Comparison of ENCODE assay signal across 7 cellular contexts in the genomic region with DNA sequence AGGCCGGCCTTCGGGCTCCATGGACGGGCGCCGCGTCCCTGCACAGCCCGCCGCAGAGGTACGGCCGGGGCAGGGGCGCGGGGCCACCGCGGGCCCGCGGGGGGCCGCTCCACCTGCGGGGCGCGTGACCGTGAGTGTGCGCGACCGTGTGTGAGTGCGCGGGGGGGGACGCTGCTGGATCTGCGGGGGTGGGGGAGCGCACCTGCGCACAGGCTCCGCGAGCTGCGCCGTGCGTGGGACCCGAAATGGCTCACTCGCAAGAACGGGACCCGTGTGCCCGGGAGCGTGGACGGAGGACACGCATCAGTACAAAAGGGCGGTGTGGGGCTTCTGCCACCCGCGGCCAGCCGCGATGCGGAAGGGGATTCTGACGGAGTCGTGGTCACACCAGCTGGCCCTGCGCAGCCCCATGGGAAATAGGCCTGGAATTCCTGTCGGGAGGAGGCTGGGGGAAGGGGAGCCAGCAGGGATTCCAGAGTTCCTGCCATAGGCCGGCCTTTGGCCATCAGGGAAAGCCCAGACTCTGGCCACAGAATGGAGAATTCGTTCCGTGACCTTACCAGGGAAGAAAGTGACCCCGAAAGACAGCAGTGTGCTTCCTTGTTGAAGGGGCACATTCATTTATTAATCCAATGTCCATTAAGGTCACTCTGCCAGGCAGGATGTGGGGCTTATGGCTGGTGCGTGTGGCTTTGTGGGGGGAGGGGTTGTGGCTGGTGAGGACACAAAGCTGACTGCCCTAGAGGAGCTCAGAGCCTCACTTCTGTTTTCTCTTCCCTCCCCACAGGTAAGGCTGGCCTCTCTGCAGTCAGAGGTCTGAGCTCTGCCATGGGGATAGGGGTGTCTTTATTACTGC. TPM values are rescaled to one million over a fixed set of nuclear protein-coding genes. Genes with fewer than 3 reads are reported as not detected.
DNase-seq lines count a peak whose midpoint lies in the region; ATAC-seq and TF ChIP-seq lines count a peak whose summit lies in the region.

No MANE protein-coding gene starts in this region.

- H3K27ac ChIP-seq in HCT116 (ENCODE audit: low read depth, low read length): peak overlapping the region; percentile 98
- H3K27ac ChIP-seq in liver (ENCODE audit: low read depth in 1 of 2, low read length in 2 of 2): peak overlapping the region; percentile 98 to 99

- no peaks in the 10 kb centered on the region for H3K27me3 ChIP-seq in HCT116 (ENCODE audit: insufficient read depth, low read length)
- H3K27me3 ChIP-seq in liver (ENCODE audit: control insufficient read depth in 4 of 4, insufficient read depth in 4 of 4, low read length in 3 of 4): no peaks in the 10 kb centered on the region

- TF ChIP-seq CTCF in GM13976 (IDR thresholded peaks at IDR 0.05; ENCODE audit: borderline replicate concordance, control extremely low read depth, extremely low read depth, insufficient read depth, missing control alignments) (no peak), HCT116 (IDR thresholded peaks at IDR 0.05 in 2 of 3, conservative IDR thresholded peaks at IDR 0.05 in 1 of 3; ENCODE audit: borderline replicate concordance in 1 of 3, insufficient read depth in 1 of 3, low read depth in 2 of 3, low read length in 2 of 3) (no peak), liver (IDR thresholded peaks at IDR 0.05; ENCODE audit: low read depth, low read length, missing input control) (no peak)

- RAD21 ChIA-PET in HCT116 (lab: Charles Lee; ENCODE audit: low non-redundant PET in 1 of 2, low total read pairs in 2 of 2, uncharacterized antibody in 2 of 2, unreplicated experiment in 2 of 2): interaction anchor here (0.7 kb wide), 2 partner anchors 10 to 37 kb away, joined by 3 read pairs; a partner anchor contains a TSS

- peak overlapping the region; percentile 89 for H3K4me2 ChIP-seq in HCT116 (ENCODE audit: low read length)

- peaks cover 13 to 24% of the 10 kb centered on the region in 2 experiments for H3K4me1 ChIP-seq in HCT116 (ENCODE audit: control insufficient read depth in 1 of 2, insufficient read depth in 2 of 2, low read length in 2 of 2)
- peaks cover 4 to 46% (median 32%) of the 10 kb centered on the region in 4 donors for H3K4me1 ChIP-seq in liver (ENCODE audit: control insufficient read depth in 4 of 4, insufficient read depth in 4 of 4, low read length in 3 of 4)

- intact Hi-C loops in HCT116 (cut with micrococcal nuclease): loop anchor here (5.0 to 10.0 kb wide), 2 partner anchors 33 to 64 kb away; no protein-coding TSS in a partner anchor

- TF ChIP-seq RAD21 in HCT116 (IDR thresholded peaks at IDR 0.05; ENCODE audit: low read depth) (no peak), liver (IDR thresholded peaks at IDR 0.05) (peak; percentile 8 to 36)

- H2AFZ ChIP-seq in HCT116 (ENCODE audit: low read depth, low read length, poor library complexity, severe bottlenecking): no peak overlapping the region

- H3K9me3 ChIP-seq in HCT116 (ENCODE audit: control insufficient read depth in 1 of 2, insufficient read depth in 1 of 2, low read depth in 1 of 2, low read length in 2 of 2): no peaks in the 10 kb centered on the region
- no peaks in the 10 kb centered on the region for H3K9me3 ChIP-seq in liver (ENCODE audit: control insufficient read depth in 4 of 4, low read length in 3 of 4)

- CTCF ChIA-PET in HCT116 (lab: Charles Lee): no interaction called here

- H4K20me1 ChIP-seq in HCT116 (ENCODE audit: insufficient read depth): no peaks in the 10 kb centered on the region

- peaks cover 44% of the 10 kb centered on the region for H3K79me2 ChIP-seq in HCT116 (ENCODE audit: insufficient read depth, low read length)

- no peak for TF ChIP-seq POLR2A in HCT116 (IDR thresholded peaks at IDR 0.05; ENCODE audit: borderline replicate concordance, extremely low read depth, insufficient read depth, insufficient read length)

- H3K9ac ChIP-seq in HCT116 (ENCODE audit: low read length) (peak overlapping the region; percentile 89), liver (ENCODE audit: low read depth in 1 of 2, low read length in 2 of 2) (peak overlapping the region; percentile 90 to 95)

- POLR2A ChIA-PET in HCT116 (lab: Charles Lee): interaction anchor here (2.6 kb wide), 1 partner anchor 9 kb away, joined by 15 read pairs; no protein-coding TSS in a partner anchor

- ATAC-seq in HCT116: peak; percentile 63

- in situ Hi-C loops in GM13976 (cut with MboI; ENCODE audit: low sequenced_read_pairs, unreplicated experiment): no loop called here

- no peaks in the 10 kb centered on the region for H3K9me2 ChIP-seq in HCT116 (ENCODE audit: insufficient read depth)

- H3K36me3 ChIP-seq in HCT116 (ENCODE audit: control insufficient read depth in 1 of 2, insufficient read depth in 2 of 2, low read length in 2 of 2) (peaks cover 9 to 16% of the 10 kb centered on the region in 2 experiments; a peak in 3 of 4 replicates), liver (ENCODE audit: control insufficient read depth in 4 of 4, insufficient read depth in 3 of 4, low read depth in 1 of 4, low read length in 3 of 4) (peaks cover 6 to 17% (median 15%) of the 10 kb centered on the region in 4 donors)

- BruUV-seq in HCT116 (replicated peaks; lab: Mats Ljungman, UMichigan): no TSS peak

- WGBS in liver: 1% methylated on average over 58 of the region's 58 CpGs

- H3K4me3 ChIP-seq in HCT116 (replicated peaks in 1 of 2; ENCODE audit: low read depth in 1 of 2, low read length in 2 of 2): peak overlapping the region; percentile 76
- peak overlapping the region; percentile 76 to 97 (median 82) for H3K4me3 ChIP-seq in liver (ENCODE audit: low read depth in 1 of 3, low read length in 3 of 3)

- DNase-seq in GM13976 (ENCODE audit: low spot score): peak; percentile 67
- peak; percentile 24 for DNase-seq in HCT116 (ENCODE audit: low read depth, low spot score)
- DNase-seq in MV-4-11 (lab: John Stamatoyannopoulos, UW): peak; percentile 68
- DNase-seq in activated CD4-positive, CD25-positive, alpha-beta regulatory T cell treated with anti-CD3 and anti-CD28 coated beads, Interleukin-2, amount 50 U/mL, for 72 hours: peak; percentile 60
- peak; percentile 83 for DNase-seq in dermis blood vessel endothelial cell
- DNase-seq in stimulated activated CD8-positive, alpha-beta memory T cell treated with anti-CD3 and anti-CD28 coated beads, Interleukin-15, amount 100 ng/mL, for 24 hours (ENCODE audit: low read depth): peak; percentile 22

TF ChIP-seq in HCT116, 20 proteins besides CTCF, POLR2A, EP300 and RAD21 (continues in another document):
- TF ChIP-seq, protein P1, sequence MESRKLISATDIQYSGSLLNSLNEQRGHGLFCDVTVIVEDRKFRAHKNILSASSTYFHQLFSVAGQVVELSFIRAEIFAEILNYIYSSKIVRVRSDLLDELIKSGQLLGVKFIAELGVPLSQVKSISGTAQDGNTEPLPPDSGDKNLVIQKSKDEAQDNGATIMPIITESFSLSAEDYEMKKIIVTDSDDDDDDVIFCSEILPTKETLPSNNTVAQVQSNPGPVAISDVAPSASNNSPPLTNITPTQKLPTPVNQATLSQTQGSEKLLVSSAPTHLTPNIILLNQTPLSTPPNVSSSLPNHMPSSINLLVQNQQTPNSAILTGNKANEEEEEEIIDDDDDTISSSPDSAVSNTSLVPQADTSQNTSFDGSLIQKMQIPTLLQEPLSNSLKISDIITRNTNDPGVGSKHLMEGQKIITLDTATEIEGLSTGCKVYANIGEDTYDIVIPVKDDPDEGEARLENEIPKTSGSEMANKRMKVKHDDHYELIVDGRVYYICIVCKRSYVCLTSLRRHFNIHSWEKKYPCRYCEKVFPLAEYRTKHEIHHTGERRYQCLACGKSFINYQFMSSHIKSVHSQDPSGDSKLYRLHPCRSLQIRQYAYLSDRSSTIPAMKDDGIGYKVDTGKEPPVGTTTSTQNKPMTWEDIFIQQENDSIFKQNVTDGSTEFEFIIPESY (IDR thresholded peaks at IDR 0.05; ENCODE audit: extremely low read depth, insufficient replicate concordance, low read length): no peak
- no peak for TF ChIP-seq EZH2phosphoT487 (IDR thresholded peaks at IDR 0.05; ENCODE audit: borderline replicate concordance)

TF ChIP-seq in liver, 16 proteins besides CTCF, POLR2A, EP300 and RAD21 (continues in another document):
- peak; percentile 41 to 52 for TF ChIP-seq RXRA (IDR thresholded peaks at IDR 0.05)
- peak; percentile 38 for TF ChIP-seq NR2F2 (IDR thresholded peaks at IDR 0.05)
- peak; percentile 43 for TF ChIP-seq YY1 (IDR thresholded peaks at IDR 0.05)
- peak; percentile 29 for TF ChIP-seq TAF1 (conservative IDR thresholded peaks at IDR 0.05)
- no peak for TF ChIP-seq GABPA (IDR thresholded peaks at IDR 0.05 in 1 of 2, conservative IDR thresholded peaks at IDR 0.05 in 1 of 2)
- TF ChIP-seq, protein P2, sequence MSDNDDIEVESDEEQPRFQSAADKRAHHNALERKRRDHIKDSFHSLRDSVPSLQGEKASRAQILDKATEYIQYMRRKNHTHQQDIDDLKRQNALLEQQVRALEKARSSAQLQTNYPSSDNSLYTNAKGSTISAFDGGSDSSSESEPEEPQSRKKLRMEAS (IDR thresholded peaks at IDR 0.05): peak; percentile 34
- peak; percentile 31 to 33 for TF ChIP-seq HNF4A (conservative IDR thresholded peaks at IDR 0.05)
- peak; percentile 46 for TF ChIP-seq SP1 (IDR thresholded peaks at IDR 0.05)
- no peak for TF ChIP-seq HNF4G (IDR thresholded peaks at IDR 0.05)

RNA-seq across cellular contexts. Expression of a gene that starts 0.5 kb away (rescaled TPM):
- total RNA-seq in HCT116 (2021; ENCODE audit: unreplicated experiment): 106 TPM
- 75.0 and 81.3 TPM in 2 replicates for polyA plus RNA-seq in HCT116 (2012)
- total RNA-seq in dermis blood vessel endothelial cell: 83.9 and 124 TPM in 2 replicates
- total RNA-seq in liver: 100 to 1,000 TPM in 1 of 2 donors, 10 to 100 TPM in 1; 44.4 to 118 TPM
- polyA plus RNA-seq in liver: 10 to 100 TPM; 17.1 to 65.8 TPM

RNA-seq across cellular contexts. Expression of a gene that starts 10.0 kb away (rescaled TPM):
- total RNA-seq in HCT116 (2021; ENCODE audit: unreplicated experiment) (4.5 TPM), dermis blood vessel endothelial cell (8.1 and 9.7 TPM in 2 replicates), liver (1 to 10 TPM in 1 of 2 donors, under 1 TPM in 1; 0.33 to 3.1 TPM)
- polyA plus RNA-seq in HCT116 (2012): 2.6 and 3.0 TPM in 2 replicates
- under 1 TPM; 0.08 to 0.72 TPM for polyA plus RNA-seq in liver

RNA-seq across cellular contexts. Expression of a gene that starts 27.7 kb away (rescaled TPM):
- total RNA-seq in HCT116 (2021; ENCODE audit: unreplicated experiment): 2.1 TPM
- 0.22 and 0.25 TPM in 2 replicates for polyA plus RNA-seq in HCT116 (2012)
- 0.65 and 1.9 TPM in 2 replicates for total RNA-seq in dermis blood vessel endothelial cell
- total RNA-seq in liver: 100 to 1,000 TPM; 149 to 437 TPM
- polyA plus RNA-seq in liver: 1,000 to 10,000 TPM; 1,248 to 1,915 TPM

RNA-seq across cellular contexts. Expression of a gene that starts 45.8 kb away (rescaled TPM):
- total RNA-seq in HCT116 (2021; ENCODE audit: unreplicated experiment) (2.0 TPM), dermis blood vessel endothelial cell (8.9 and 9.5 TPM in 2 replicates), liver (10 to 100 TPM in 1 of 2 donors, 1 to 10 TPM in 1; 3.0 to 61.7 TPM)
- polyA plus RNA-seq in HCT116 (2012): 0.94 and 1.2 TPM in 2 replicates
- 10 to 100 TPM; 26.6 to 30.1 TPM for polyA plus RNA-seq in liver

RNA-seq across cellular contexts. Expression of a gene that starts 46.0 kb away (rescaled TPM):
- 12.0 TPM for total RNA-seq in HCT116 (2021; ENCODE audit: unreplicated experiment)
- polyA plus RNA-seq in HCT116 (2012): 13.4 and 14.7 TPM in 2 replicates
- total RNA-seq in dermis blood vessel endothelial cell: 5.4 and 18.0 TPM in 2 replicates
- 10 to 100 TPM; 12.0 to 17.2 TPM for total RNA-seq in liver
- polyA plus RNA-seq in liver: 10 to 100 TPM; 13.9 to 21.0 TPM

Comparison
In these comparisons a context has a peak if more than half of its experiments do, and no peak if none do; other contexts are left out.
1. Peak in every context shown above with its lines: DNase-seq, ATAC-seq, H3K4me3 ChIP-seq and H3K27ac ChIP-seq.
2. DNase-seq: peak in every context shown above with its lines; median percentile 83 in dermis blood vessel endothelial cell; 68 in MV-4-11; 67 in GM13976; 60 in activated CD4-positive, CD25-positive, alpha-beta regulatory T cell treated with anti-CD3 and anti-CD28 coated beads, Interleukin-2, amount 50 U/mL, for 72 hours; 24 in HCT116; 22 in stimulated activated CD8-positive, alpha-beta memory T cell treated with anti-CD3 and anti-CD28 coated beads, Interleukin-15, amount 100 ng/mL, for 24 hours.
3. RNA of a gene that starts 27.7 kb away (total RNA-seq): 149 to 437 TPM in liver; 2.1 TPM in HCT116 (single experiment) and 0.65 to 1.9 TPM in dermis blood vessel endothelial cell; every median in the first group is over 10 times any median in the second.